Comparison of ENCODE assay signal across 12 cellular contexts in the genomic region with DNA sequence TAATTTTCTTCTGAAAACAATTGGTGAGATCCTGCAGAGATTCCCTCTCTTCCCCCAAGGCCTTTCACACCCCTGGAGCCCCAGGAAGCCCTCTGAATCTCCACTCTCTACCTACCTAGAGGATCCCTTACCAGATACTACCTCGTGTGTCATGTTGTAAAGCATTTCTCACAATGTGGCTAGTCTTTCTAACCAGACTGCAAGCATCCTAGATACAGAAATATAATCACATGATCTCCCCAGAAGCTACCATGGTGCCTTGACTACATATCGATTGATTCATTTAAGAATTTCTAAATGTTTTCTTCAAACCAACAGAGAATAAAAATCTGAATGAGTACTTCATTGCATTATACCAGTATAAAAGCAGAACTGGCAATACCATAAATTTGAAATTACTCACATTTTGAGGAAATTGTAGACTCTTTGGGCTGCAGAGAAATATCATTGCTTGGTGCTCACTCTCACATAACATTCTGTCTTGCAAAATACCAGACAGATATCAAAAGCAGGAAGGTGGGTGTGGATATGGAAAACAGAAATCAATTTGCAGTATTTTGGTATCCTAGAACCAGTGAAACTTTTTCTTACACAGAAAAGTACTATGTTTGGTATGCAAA.
DNase-seq lines count a peak whose midpoint lies in the region; ATAC-seq and TF ChIP-seq lines count a peak whose summit lies in the region.
"Had no signal": no experiment of that assay in that cellular context is flagged by ENCODE, and none has a peak within 500 bp of the region (broad histone marks: within the 10 kb centered on the region; RNA-seq: fewer than 3 reads in every experiment).

No MANE protein-coding gene starts in this region.

- POLR2A ChIA-PET in activated CD4-positive, alpha-beta memory T cell treated with anti-CD3 and anti-CD28 coated beads for 36 hours (lab: Charles Lee) = interaction anchor here (0.7 to 1.0 kb wide), 2 partner anchors 31 to 40 kb away, joined by 3 read pairs; no protein-coding TSS in a partner anchor
- POLR2A ChIA-PET in activated CD4-positive, alpha-beta memory T cell treated with anti-CD3 and anti-CD28 coated beads, Interleukin-2, amount 10 ng/mL, durations not matched to agents 7 days and 5 days (lab: Charles Lee) = interaction anchor here (0.7 to 1.8 kb wide), 2 partner anchors 13 to 160 kb away, joined by 4 to 5 read pairs; partner anchors contain the start of genes CCDC82 and JRKL

- intact Hi-C loops in activated CD4-positive, alpha-beta memory T cell treated with anti-CD3 and anti-CD28 coated beads for 36 hours (cut with micrococcal nuclease) = loop anchor here (1.0 kb wide), 3 partner anchors 8 to 41 kb away; no protein-coding TSS in a partner anchor
- intact Hi-C loops in testis (cut with DNase I; ENCODE audit: low total_unique reads) = no loop called here

- H3K4me1 Mint-ChIP-seq in activated CD4-positive, alpha-beta memory T cell treated with anti-CD3 and anti-CD28 coated beads for 36 hours (ENCODE audit: low read depth) = peaks cover 80% of the 10 kb centered on the region
- peaks cover 32% of the 10 kb centered on the region for H3K4me1 Mint-ChIP-seq in activated CD4-positive, alpha-beta memory T cell treated with anti-CD3 and anti-CD28 coated beads, Interleukin-2, amount 10 ng/mL, durations not matched to agents 7 days and 5 days

- TF ChIP-seq CTCF in hepatocyte (IDR thresholded peaks at IDR 0.05; ENCODE audit: poor library complexity) (no peak), testis (IDR thresholded peaks at IDR 0.05) (no peak)

- ATAC-seq in HG02642 (IDR thresholded peaks at IDR 0.05; ENCODE audit: poor library complexity, unreplicated experiment) = no peak

- H3K27ac ChIP-seq in SJSA1 (peak overlapping the region; percentile 94), hepatocyte (peak overlapping the region; percentile 89), subcutaneous abdominal adipose tissue (ENCODE audit: low read depth, low read length) (peak overlapping the region; percentile 47), testis (peak overlapping the region in 1 of 2 donors; percentile 60)

- peak overlapping the region; percentile 83 for H3K27ac Mint-ChIP-seq in activated CD4-positive, alpha-beta memory T cell treated with anti-CD3 and anti-CD28 coated beads for 36 hours
- no peak overlapping the region for H3K27ac Mint-ChIP-seq in activated CD4-positive, alpha-beta memory T cell treated with anti-CD3 and anti-CD28 coated beads, Interleukin-2, amount 10 ng/mL, durations not matched to agents 7 days and 5 days

- H3K9me3 ChIP-seq in SJSA1 (replicated peaks) (no peaks in the 10 kb centered on the region), hepatocyte (ENCODE audit: low read depth) (no peaks in the 10 kb centered on the region), subcutaneous abdominal adipose tissue (ENCODE audit: control insufficient read depth in 5 of 5, low read length in 5 of 5) (no peaks in the 10 kb centered on the region), testis (no peaks in the 10 kb centered on the region)
- H3K9me3 ChIP-seq: BE2C had no signal

- no peaks in the 10 kb centered on the region for H4K20me1 ChIP-seq in hepatocyte (ENCODE audit: insufficient read depth, poor library complexity, severe bottlenecking)

- no peaks in the 10 kb centered on the region for H3K36me3 ChIP-seq in SJSA1
- H3K36me3 ChIP-seq in hepatocyte (replicated peaks; ENCODE audit: insufficient read depth, low read depth) = no peaks in the 10 kb centered on the region
- no peaks in the 10 kb centered on the region for H3K36me3 ChIP-seq in subcutaneous abdominal adipose tissue (ENCODE audit: control insufficient read depth in 5 of 5, insufficient read depth in 5 of 5, low read length in 5 of 5)
- no peaks in the 10 kb centered on the region for H3K36me3 ChIP-seq in testis (ENCODE audit: low read depth, missing control alignments)
- H3K36me3 ChIP-seq: BE2C had no signal

- H3K9me3 Mint-ChIP-seq in activated CD4-positive, alpha-beta memory T cell treated with anti-CD3 and anti-CD28 coated beads for 36 hours = no peaks in the 10 kb centered on the region
- no peaks in the 10 kb centered on the region for H3K9me3 Mint-ChIP-seq in activated CD4-positive, alpha-beta memory T cell treated with anti-CD3 and anti-CD28 coated beads, Interleukin-2, amount 10 ng/mL, durations not matched to agents 7 days and 5 days

- WGBS in hepatocyte (ENCODE audit: low lambda C conversion rate, missing lambda C conversion rate) = 74% methylated on average over 2 of the region's 2 CpGs
- WGBS in testis, 2 donors = 68 to 82% methylated on average over 2 of the region's 2 CpGs

- no peak for TF ChIP-seq POLR2A in testis (IDR thresholded peaks at IDR 0.05)

- DNase-seq in activated CD4-positive, alpha-beta memory T cell treated with anti-CD3 and anti-CD28 coated beads for 36 hours = no peak
- no peak for DNase-seq in activated CD4-positive, alpha-beta memory T cell treated with anti-CD3 and anti-CD28 coated beads, Interleukin-2, amount 10 ng/mL, durations not matched to agents 7 days and 5 days
- no peak for DNase-seq in SJSA1 (ENCODE audit: low read depth in 1 of 2, low spot score in 2 of 2)
- DNase-seq in hepatocyte (ENCODE audit: low spot score) = no peak
- DNase-seq in testis = no peak
- no peak for DNase-seq in HuH-7 (ENCODE audit: low spot score)
- DNase-seq: BE2C; effector memory CD4-positive, alpha-beta T cell; NCI-H1417; SHP77 had no signal

- no peaks in the 10 kb centered on the region for H3K27me3 Mint-ChIP-seq in activated CD4-positive, alpha-beta memory T cell treated with anti-CD3 and anti-CD28 coated beads for 36 hours
- H3K27me3 Mint-ChIP-seq in activated CD4-positive, alpha-beta memory T cell treated with anti-CD3 and anti-CD28 coated beads, Interleukin-2, amount 10 ng/mL, durations not matched to agents 7 days and 5 days = no peaks in the 10 kb centered on the region

- peaks cover 30% of the 10 kb centered on the region for H3K36me3 Mint-ChIP-seq in activated CD4-positive, alpha-beta memory T cell treated with anti-CD3 and anti-CD28 coated beads for 36 hours
- H3K36me3 Mint-ChIP-seq in activated CD4-positive, alpha-beta memory T cell treated with anti-CD3 and anti-CD28 coated beads, Interleukin-2, amount 10 ng/mL, durations not matched to agents 7 days and 5 days (ENCODE audit: low read depth) = peaks cover 19% of the 10 kb centered on the region

- peaks cover 71% of the 10 kb centered on the region for H3K79me2 ChIP-seq in hepatocyte

- H3K9ac ChIP-seq in subcutaneous abdominal adipose tissue (ENCODE audit: low read length in 5 of 5) = no peak overlapping the region

- peak overlapping the region; percentile 2 for H3K4me3 Mint-ChIP-seq in activated CD4-positive, alpha-beta memory T cell treated with anti-CD3 and anti-CD28 coated beads for 36 hours
- no peak overlapping the region for H3K4me3 Mint-ChIP-seq in activated CD4-positive, alpha-beta memory T cell treated with anti-CD3 and anti-CD28 coated beads, Interleukin-2, amount 10 ng/mL, durations not matched to agents 7 days and 5 days

- H3K9me2 ChIP-seq in hepatocyte (replicated peaks; ENCODE audit: insufficient read depth) = no peaks in the 10 kb centered on the region

- H3K4me2 ChIP-seq in hepatocyte = no peak overlapping the region

- H3K27me3 ChIP-seq in SJSA1 (replicated peaks) (no peaks in the 10 kb centered on the region), hepatocyte (no peaks in the 10 kb centered on the region), subcutaneous abdominal adipose tissue (ENCODE audit: control insufficient read depth in 5 of 5, insufficient read depth in 4 of 5, low read length in 5 of 5) (no peaks in the 10 kb centered on the region), testis (no peaks in the 10 kb centered on the region)
- H3K27me3 ChIP-seq: BE2C had no signal

- peaks cover 37% of the 10 kb centered on the region for H3K4me1 ChIP-seq in SJSA1 (replicated peaks)
- H3K4me1 ChIP-seq in hepatocyte (ENCODE audit: insufficient read depth) = peaks cover 4% of the 10 kb centered on the region
- peaks cover 2 to 33% (median 31%) of the 10 kb centered on the region in 5 donors for H3K4me1 ChIP-seq in subcutaneous abdominal adipose tissue (ENCODE audit: control insufficient read depth in 5 of 5, insufficient read depth in 5 of 5, low read length in 5 of 5)
- H3K4me1 ChIP-seq in testis = peaks cover 10% of the 10 kb centered on the region

- no peak overlapping the region for H2AFZ ChIP-seq in hepatocyte

- CTCF ChIA-PET in activated CD4-positive, alpha-beta memory T cell treated with anti-CD3 and anti-CD28 coated beads for 36 hours (lab: Charles Lee) = interaction anchor here (1.1 to 2.2 kb wide), 2 partner anchors 114 to 174 kb away, joined by 4 to 8 read pairs; partner anchors contain the start of gene MAML2
- CTCF ChIA-PET in activated CD4-positive, alpha-beta memory T cell treated with anti-CD3 and anti-CD28 coated beads, Interleukin-2, amount 10 ng/mL, durations not matched to agents 7 days and 5 days (lab: Charles Lee) = interaction anchor here (3.2 kb wide), 1 partner anchor 113 kb away, joined by 12 read pairs; the partner anchor contains the start of gene MAML2

- H3K4me3 ChIP-seq in SJSA1 (no peak overlapping the region), hepatocyte (no peak overlapping the region), subcutaneous abdominal adipose tissue (ENCODE audit: low read depth in 1 of 5, low read length in 5 of 5) (no peak overlapping the region), testis (no peak overlapping the region)
